ENCODE assay signal across 1 cellular context in the genomic region with DNA sequence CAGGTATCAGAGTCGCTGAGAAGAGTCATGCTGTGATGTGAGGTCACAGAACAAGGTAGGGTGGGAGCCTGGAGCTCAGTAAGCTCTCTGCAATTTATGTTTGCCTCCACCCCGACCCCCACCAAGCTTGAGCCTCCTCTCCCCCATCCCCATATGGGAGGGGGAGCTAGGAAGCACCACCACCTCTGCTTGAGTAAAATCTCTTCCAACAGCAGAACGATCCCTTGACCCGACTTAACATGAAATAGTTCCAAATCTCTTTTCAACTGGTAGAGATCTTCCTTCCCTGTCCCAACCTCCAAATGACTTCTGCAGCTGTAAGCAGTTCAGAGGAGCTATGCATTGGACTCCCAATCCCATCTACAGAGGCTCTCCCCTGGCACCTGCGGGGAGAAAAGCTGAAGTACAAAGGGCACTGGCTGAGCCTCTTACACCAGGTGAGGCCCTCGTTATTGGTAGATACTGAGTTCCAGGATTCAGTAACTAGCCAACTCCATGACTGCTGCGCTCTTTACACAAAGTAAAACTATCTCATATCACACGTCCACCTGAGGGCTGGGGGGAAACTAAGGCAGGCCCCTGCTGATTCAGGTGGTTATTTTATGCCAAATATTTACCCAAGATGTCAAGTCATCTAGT.
TF ChIP-seq lines count a peak whose summit lies in the region.

No MANE protein-coding gene starts in this region.

TF ChIP-seq in K562, 482 proteins besides CTCF, POLR2A, EP300 and RAD21 (continued from another document and continues in another):
- TF ChIP-seq, protein P1, sequence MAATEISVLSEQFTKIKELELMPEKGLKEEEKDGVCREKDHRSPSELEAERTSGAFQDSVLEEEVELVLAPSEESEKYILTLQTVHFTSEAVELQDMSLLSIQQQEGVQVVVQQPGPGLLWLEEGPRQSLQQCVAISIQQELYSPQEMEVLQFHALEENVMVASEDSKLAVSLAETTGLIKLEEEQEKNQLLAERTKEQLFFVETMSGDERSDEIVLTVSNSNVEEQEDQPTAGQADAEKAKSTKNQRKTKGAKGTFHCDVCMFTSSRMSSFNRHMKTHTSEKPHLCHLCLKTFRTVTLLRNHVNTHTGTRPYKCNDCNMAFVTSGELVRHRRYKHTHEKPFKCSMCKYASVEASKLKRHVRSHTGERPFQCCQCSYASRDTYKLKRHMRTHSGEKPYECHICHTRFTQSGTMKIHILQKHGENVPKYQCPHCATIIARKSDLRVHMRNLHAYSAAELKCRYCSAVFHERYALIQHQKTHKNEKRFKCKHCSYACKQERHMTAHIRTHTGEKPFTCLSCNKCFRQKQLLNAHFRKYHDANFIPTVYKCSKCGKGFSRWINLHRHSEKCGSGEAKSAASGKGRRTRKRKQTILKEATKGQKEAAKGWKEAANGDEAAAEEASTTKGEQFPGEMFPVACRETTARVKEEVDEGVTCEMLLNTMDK (IDR thresholded peaks at IDR 0.05; ENCODE audit: borderline replicate concordance, insufficient read depth, low read depth, low read length, poor library complexity, severe bottlenecking) = no peak
- TF ChIP-seq SETDB1 (IDR thresholded peaks at IDR 0.05; ENCODE audit: low read length) (no peak), MIER1 (IDR thresholded peaks at IDR 0.05; ENCODE audit: low read depth) (no peak), NFATC3 (IDR thresholded peaks at IDR 0.05) (no peak), NR3C1 (CRISPR knock-in tag; IDR thresholded peaks at IDR 0.05) (no peak), HCFC1 (IDR thresholded peaks at IDR 0.05; ENCODE audit: low read depth, low read length) (no peak), CCAR2 (IDR thresholded peaks at IDR 0.05; ENCODE audit: low read depth, low read length) (no peak), KAT7 (CRISPR knock-in tag; IDR thresholded peaks at IDR 0.05; ENCODE audit: borderline replicate concordance) (no peak), CBX2 (IDR thresholded peaks at IDR 0.05; ENCODE audit: insufficient read depth, low read length, poor library complexity, severe bottlenecking) (no peak), SNRNP70 (optimal IDR thresholded peaks at IDR 0.05; ENCODE audit: low read depth, low read length) (no peak), THRAP3 (IDR thresholded peaks at IDR 0.05; ENCODE audit: borderline replicate concordance) (no peak; the same call in 1 of the 2 replicates), ZFP1 (CRISPR knock-in tag; IDR thresholded peaks at IDR 0.05) (no peak), ZNF24 (IDR thresholded peaks at IDR 0.05) (no peak), CREB1 (IDR thresholded peaks at IDR 0.05) (no peak), CREB1 (CRISPR knock-in tag; IDR thresholded peaks at IDR 0.05) (no peak), FOXK2 (conservative IDR thresholded peaks at IDR 0.05 in 1 of 2, IDR thresholded peaks at IDR 0.05 in 1 of 2; ENCODE audit: low read depth in 2 of 2) (no peak), SMAD4 (CRISPR knock-in tag; conservative IDR thresholded peaks at IDR 0.05) (no peak), CHD2 (IDR thresholded peaks at IDR 0.05; ENCODE audit: low read depth, low read length) (no peak), LCOR (CRISPR knock-in tag; IDR thresholded peaks at IDR 0.05) (peak; percentile 25; the same call in 1 of the 2 replicates), NCOA6 (IDR thresholded peaks at IDR 0.05) (no peak), RUNX1 (IDR thresholded peaks at IDR 0.05; ENCODE audit: low read depth) (no peak), ZNF586 (CRISPR knock-in tag; conservative IDR thresholded peaks at IDR 0.05) (no peak; the same call in none of the 2 replicates), NFXL1 (CRISPR knock-in tag; IDR thresholded peaks at IDR 0.05) (peak; percentile 93), JUNB (CRISPR knock-in tag; conservative IDR thresholded peaks at IDR 0.05) (no peak), ZNF12 (CRISPR knock-in tag; IDR thresholded peaks at IDR 0.05) (no peak), PRMT5 (CRISPR knock-in tag; IDR thresholded peaks at IDR 0.05) (0 out of 2 replicates have a peak, but pooled peaks have one; percentile 8), PML (IDR thresholded peaks at IDR 0.05; ENCODE audit: low read length) (peak; percentile 20; the same call in 1 of the 2 replicates), ZNF77 (CRISPR knock-in tag; IDR thresholded peaks at IDR 0.05) (no peak), KDM1A (IDR thresholded peaks at IDR 0.05) (no peak), RBFOX2 (IDR thresholded peaks at IDR 0.05; ENCODE audit: low read depth, low read length) (no peak; the same call in 1 of the 2 replicates), NBN (IDR thresholded peaks at IDR 0.05; ENCODE audit: low read depth) (no peak)
- TF ChIP-seq, protein P2, sequence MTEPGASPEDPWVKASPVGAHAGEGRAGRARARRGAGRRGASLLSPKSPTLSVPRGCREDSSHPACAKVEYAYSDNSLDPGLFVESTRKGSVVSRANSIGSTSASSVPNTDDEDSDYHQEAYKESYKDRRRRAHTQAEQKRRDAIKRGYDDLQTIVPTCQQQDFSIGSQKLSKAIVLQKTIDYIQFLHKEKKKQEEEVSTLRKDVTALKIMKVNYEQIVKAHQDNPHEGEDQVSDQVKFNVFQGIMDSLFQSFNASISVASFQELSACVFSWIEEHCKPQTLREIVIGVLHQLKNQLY (CRISPR knock-in tag; conservative IDR thresholded peaks at IDR 0.05) = no peak
- TF ChIP-seq, protein P3, sequence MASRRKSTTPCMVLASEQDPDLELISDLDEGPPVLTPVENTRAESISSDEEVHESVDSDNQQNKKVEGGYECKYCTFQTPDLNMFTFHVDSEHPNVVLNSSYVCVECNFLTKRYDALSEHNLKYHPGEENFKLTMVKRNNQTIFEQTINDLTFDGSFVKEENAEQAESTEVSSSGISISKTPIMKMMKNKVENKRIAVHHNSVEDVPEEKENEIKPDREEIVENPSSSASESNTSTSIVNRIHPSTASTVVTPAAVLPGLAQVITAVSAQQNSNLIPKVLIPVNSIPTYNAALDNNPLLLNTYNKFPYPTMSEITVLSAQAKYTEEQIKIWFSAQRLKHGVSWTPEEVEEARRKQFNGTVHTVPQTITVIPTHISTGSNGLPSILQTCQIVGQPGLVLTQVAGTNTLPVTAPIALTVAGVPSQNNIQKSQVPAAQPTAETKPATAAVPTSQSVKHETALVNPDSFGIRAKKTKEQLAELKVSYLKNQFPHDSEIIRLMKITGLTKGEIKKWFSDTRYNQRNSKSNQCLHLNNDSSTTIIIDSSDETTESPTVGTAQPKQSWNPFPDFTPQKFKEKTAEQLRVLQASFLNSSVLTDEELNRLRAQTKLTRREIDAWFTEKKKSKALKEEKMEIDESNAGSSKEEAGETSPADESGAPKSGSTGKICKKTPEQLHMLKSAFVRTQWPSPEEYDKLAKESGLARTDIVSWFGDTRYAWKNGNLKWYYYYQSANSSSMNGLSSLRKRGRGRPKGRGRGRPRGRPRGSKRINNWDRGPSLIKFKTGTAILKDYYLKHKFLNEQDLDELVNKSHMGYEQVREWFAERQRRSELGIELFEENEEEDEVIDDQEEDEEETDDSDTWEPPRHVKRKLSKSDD (conservative IDR thresholded peaks at IDR 0.05; ENCODE audit: low read length) = no peak
- TF ChIP-seq, protein P4, sequence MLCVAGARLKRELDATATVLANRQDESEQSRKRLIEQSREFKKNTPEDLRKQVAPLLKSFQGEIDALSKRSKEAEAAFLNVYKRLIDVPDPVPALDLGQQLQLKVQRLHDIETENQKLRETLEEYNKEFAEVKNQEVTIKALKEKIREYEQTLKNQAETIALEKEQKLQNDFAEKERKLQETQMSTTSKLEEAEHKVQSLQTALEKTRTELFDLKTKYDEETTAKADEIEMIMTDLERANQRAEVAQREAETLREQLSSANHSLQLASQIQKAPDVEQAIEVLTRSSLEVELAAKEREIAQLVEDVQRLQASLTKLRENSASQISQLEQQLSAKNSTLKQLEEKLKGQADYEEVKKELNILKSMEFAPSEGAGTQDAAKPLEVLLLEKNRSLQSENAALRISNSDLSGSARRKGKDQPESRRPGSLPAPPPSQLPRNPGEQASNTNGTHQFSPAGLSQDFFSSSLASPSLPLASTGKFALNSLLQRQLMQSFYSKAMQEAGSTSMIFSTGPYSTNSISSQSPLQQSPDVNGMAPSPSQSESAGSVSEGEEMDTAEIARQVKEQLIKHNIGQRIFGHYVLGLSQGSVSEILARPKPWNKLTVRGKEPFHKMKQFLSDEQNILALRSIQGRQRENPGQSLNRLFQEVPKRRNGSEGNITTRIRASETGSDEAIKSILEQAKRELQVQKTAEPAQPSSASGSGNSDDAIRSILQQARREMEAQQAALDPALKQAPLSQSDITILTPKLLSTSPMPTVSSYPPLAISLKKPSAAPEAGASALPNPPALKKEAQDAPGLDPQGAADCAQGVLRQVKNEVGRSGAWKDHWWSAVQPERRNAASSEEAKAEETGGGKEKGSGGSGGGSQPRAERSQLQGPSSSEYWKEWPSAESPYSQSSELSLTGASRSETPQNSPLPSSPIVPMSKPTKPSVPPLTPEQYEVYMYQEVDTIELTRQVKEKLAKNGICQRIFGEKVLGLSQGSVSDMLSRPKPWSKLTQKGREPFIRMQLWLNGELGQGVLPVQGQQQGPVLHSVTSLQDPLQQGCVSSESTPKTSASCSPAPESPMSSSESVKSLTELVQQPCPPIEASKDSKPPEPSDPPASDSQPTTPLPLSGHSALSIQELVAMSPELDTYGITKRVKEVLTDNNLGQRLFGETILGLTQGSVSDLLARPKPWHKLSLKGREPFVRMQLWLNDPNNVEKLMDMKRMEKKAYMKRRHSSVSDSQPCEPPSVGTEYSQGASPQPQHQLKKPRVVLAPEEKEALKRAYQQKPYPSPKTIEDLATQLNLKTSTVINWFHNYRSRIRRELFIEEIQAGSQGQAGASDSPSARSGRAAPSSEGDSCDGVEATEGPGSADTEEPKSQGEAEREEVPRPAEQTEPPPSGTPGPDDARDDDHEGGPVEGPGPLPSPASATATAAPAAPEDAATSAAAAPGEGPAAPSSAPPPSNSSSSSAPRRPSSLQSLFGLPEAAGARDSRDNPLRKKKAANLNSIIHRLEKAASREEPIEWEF (CRISPR knock-in tag; IDR thresholded peaks at IDR 0.05) = no peak
- TF ChIP-seq, protein P5, sequence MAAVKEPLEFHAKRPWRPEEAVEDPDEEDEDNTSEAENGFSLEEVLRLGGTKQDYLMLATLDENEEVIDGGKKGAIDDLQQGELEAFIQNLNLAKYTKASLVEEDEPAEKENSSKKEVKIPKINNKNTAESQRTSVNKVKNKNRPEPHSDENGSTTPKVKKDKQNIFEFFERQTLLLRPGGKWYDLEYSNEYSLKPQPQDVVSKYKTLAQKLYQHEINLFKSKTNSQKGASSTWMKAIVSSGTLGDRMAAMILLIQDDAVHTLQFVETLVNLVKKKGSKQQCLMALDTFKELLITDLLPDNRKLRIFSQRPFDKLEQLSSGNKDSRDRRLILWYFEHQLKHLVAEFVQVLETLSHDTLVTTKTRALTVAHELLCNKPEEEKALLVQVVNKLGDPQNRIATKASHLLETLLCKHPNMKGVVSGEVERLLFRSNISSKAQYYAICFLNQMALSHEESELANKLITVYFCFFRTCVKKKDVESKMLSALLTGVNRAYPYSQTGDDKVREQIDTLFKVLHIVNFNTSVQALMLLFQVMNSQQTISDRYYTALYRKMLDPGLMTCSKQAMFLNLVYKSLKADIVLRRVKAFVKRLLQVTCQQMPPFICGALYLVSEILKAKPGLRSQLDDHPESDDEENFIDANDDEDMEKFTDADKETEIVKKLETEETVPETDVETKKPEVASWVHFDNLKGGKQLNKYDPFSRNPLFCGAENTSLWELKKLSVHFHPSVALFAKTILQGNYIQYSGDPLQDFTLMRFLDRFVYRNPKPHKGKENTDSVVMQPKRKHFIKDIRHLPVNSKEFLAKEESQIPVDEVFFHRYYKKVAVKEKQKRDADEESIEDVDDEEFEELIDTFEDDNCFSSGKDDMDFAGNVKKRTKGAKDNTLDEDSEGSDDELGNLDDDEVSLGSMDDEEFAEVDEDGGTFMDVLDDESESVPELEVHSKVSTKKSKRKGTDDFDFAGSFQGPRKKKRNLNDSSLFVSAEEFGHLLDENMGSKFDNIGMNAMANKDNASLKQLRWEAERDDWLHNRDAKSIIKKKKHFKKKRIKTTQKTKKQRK (IDR thresholded peaks at IDR 0.05; ENCODE audit: borderline replicate concordance, low read depth, low read length) = no peak
- TF ChIP-seq, protein P6, sequence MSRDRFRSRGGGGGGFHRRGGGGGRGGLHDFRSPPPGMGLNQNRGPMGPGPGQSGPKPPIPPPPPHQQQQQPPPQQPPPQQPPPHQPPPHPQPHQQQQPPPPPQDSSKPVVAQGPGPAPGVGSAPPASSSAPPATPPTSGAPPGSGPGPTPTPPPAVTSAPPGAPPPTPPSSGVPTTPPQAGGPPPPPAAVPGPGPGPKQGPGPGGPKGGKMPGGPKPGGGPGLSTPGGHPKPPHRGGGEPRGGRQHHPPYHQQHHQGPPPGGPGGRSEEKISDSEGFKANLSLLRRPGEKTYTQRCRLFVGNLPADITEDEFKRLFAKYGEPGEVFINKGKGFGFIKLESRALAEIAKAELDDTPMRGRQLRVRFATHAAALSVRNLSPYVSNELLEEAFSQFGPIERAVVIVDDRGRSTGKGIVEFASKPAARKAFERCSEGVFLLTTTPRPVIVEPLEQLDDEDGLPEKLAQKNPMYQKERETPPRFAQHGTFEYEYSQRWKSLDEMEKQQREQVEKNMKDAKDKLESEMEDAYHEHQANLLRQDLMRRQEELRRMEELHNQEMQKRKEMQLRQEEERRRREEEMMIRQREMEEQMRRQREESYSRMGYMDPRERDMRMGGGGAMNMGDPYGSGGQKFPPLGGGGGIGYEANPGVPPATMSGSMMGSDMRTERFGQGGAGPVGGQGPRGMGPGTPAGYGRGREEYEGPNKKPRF (IDR thresholded peaks at IDR 0.05; ENCODE audit: low read depth, low read length) = no peak
- TF ChIP-seq, protein P7, sequence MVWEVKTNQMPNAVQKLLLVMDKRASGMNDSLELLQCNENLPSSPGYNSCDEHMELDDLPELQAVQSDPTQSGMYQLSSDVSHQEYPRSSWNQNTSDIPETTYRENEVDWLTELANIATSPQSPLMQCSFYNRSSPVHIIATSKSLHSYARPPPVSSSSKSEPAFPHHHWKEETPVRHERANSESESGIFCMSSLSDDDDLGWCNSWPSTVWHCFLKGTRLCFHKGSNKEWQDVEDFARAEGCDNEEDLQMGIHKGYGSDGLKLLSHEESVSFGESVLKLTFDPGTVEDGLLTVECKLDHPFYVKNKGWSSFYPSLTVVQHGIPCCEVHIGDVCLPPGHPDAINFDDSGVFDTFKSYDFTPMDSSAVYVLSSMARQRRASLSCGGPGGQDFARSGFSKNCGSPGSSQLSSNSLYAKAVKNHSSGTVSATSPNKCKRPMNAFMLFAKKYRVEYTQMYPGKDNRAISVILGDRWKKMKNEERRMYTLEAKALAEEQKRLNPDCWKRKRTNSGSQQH (CRISPR knock-in tag; IDR thresholded peaks at IDR 0.05) = peak; percentile 66; the same call in 1 of the 2 replicates
